Comparison of ENCODE assay signal across 8 cellular contexts in the genomic region with DNA sequence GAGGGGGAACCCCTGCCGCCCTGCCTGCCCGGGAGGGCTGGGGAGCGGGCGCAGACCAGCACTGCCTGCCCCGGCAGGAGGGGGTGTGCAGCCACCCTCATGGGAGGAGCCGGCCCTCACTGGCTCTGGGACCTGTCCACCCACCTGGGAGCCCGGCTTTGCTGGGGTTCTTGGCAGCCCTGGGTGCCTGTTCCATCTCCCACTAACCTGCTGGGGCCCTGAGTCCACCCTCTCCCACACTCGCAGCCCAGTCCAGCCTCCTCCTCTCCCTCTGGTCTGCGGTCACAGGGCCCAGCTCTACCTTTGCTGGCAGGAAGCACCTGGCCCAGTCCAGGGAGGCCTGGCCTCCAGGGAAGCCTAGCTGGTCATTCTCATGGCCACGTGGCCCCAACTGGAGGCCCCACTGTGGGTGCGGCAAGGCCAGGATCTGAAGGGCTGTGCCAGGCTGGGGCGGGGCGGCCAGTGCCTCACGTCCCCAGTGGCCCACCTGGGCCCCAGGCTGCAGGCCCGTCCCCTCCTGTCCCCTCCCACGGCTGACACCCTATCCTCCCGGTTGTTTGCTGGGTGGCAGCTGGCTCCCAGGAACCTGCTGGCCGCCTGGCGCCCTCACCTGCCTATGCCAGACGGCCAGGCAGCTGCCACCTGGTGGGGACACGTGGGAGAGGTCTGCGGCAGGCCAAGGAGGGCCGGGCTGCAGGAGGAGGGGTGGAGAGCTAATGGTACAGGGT. TPM values are rescaled to one million over a fixed set of nuclear protein-coding genes. Genes with fewer than 3 reads are reported as not detected.
DNase-seq lines count a peak whose midpoint lies in the region; ATAC-seq, FAIRE-seq and TF ChIP-seq lines count a peak whose summit lies in the region.

A gene (minus strand): TSS at position 393 of the 728 bp plus-strand sequence. CDS start 721 bp downstream, outside the sequence.

- peak within 1 kb of the TSS; percentile 66 for H3K4me2 ChIP-seq in skeletal muscle satellite cell (ENCODE audit: low read length)

- peak within 1 kb of the TSS; percentile 63 for H3K4me3 Mint-ChIP-seq in glutamatergic neuron (ENCODE audit: unreplicated experiment)

- peaks cover 23% of the 10 kb centered on the region for H3K4me1 ChIP-seq in skeletal muscle satellite cell (ENCODE audit: control insufficient read depth, insufficient read depth, low read length)

- H3K9me3 ChIP-seq in skeletal muscle satellite cell (replicated peaks; ENCODE audit: low read length), result no peaks in the 10 kb centered on the region

- peak; percentile 37 for TF ChIP-seq CTCF in glutamatergic neuron (IDR thresholded peaks at IDR 0.05; ENCODE audit: partially characterized antibody, unreplicated experiment)

- no peaks in the 10 kb centered on the region for H3K27me3 ChIP-seq in skeletal muscle satellite cell (ENCODE audit: control insufficient read depth, insufficient read depth, low read length)

- no peak for ATAC-seq in GM21381 (IDR thresholded peaks at IDR 0.05; ENCODE audit: unreplicated experiment)

- peaks cover 12% of the 10 kb centered on the region for H3K4me1 Mint-ChIP-seq in glutamatergic neuron (ENCODE audit: low read depth, unreplicated experiment)

- peak within 1 kb of the TSS; percentile 59 for H3K9ac ChIP-seq in skeletal muscle satellite cell (ENCODE audit: low read depth, low read length)

- H3K27me3 Mint-ChIP-seq in glutamatergic neuron (ENCODE audit: unreplicated experiment), result peaks cover 14% of the 10 kb centered on the region

- no peak for FAIRE-seq in frontal cortex (lab: Jason Lieb, UNC)

- H3K27ac Mint-ChIP-seq in glutamatergic neuron (ENCODE audit: unreplicated experiment), result peak within 1 kb of the TSS; percentile 84

- peak within 1 kb of the TSS; percentile 39 for H3K4me3 ChIP-seq in skeletal muscle satellite cell (ENCODE audit: low read length)

- no peaks in the 10 kb centered on the region for H3K36me3 Mint-ChIP-seq in glutamatergic neuron (ENCODE audit: unreplicated experiment)

- H3K36me3 ChIP-seq in skeletal muscle satellite cell (ENCODE audit: insufficient read depth, low read length), result no peaks in the 10 kb centered on the region

- peaks cover 9% of the 10 kb centered on the region for H3K9me3 Mint-ChIP-seq in glutamatergic neuron (ENCODE audit: unreplicated experiment)

- DNase-seq in activated gamma-delta T cell treated with Interleukin-2 at 50 U/mL for 16 hours (peak; percentile 46), activated gamma-delta T cell (lab: John Stamatoyannopoulos, UW) (no peak), NCI-H2171 (lab: John Stamatoyannopoulos, UW) (peak; percentile 94), activated T-cell treated with anti-CD3 and anti-CD28 coated beads for 4 hours (peak; percentile 19), glutamatergic neuron (peak; percentile 74), frontal cortex (ENCODE audit: low spot score in 2 of 2) (no peak)

RNA-seq across cellular contexts. Expression of the gene that starts here (rescaled TPM):
- total RNA-seq in glutamatergic neuron (ENCODE audit: unreplicated experiment), result 20.7 TPM
- total RNA-seq in skeletal muscle satellite cell (2012; rRNA removed), result under 0.01 TPM in 1 of 2 replicates, not detected in the other
- total RNA-seq in frontal cortex, result not detected

Comparison
In these comparisons a context has a peak if more than half of its experiments do, and no peak if none do; other contexts are left out.
1. RNA of the gene that starts here (total RNA-seq): 20.7 TPM in glutamatergic neuron (single experiment); not detected in frontal cortex (single experiment); every median in the first group is over 10 times any median in the second.
2. DNase-seq: peak in activated gamma-delta T cell treated with Interleukin-2 at 50 U/mL for 16 hours (single experiment), NCI-H2171 (single experiment), activated T-cell treated with anti-CD3 and anti-CD28 coated beads for 4 hours (single experiment) and glutamatergic neuron (single experiment); none in activated gamma-delta T cell (single experiment) and frontal cortex (0 of 2).